Comparison of ENCODE assay signal across 14 cellular contexts in the genomic region with DNA sequence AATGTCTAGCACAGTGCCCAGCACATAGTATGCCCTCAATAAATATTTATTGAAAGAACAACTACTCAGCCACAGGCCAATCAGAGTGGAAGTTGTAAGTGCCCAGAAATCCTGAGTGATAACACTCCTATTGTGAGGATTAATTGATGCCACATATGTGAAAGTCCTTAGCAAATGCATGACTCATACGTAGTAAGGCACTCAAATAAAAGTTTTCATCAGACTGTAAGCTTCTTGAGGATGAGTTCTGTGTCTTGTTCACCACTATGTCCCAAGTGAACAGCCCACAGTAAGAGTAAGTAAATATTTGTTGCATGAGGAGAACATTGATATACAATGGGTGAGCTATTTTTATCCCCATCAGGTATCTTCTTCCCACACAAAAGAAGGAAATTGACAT. TPM values are rescaled to one million over a fixed set of nuclear protein-coding genes. Genes with fewer than 3 reads are reported as not detected.
DNase-seq lines count a peak whose midpoint lies in the region; ATAC-seq and TF ChIP-seq lines count a peak whose summit lies in the region.
"Had no signal": no experiment of that assay in that cellular context is flagged by ENCODE, and none has a peak within 500 bp of the region (broad histone marks: within the 10 kb centered on the region; RNA-seq: fewer than 3 reads in every experiment).

No MANE protein-coding gene starts in this region.

- no peaks in the 10 kb centered on the region for H3F3A ChIP-seq in PC-3 (ENCODE audit: low read length, unreplicated experiment)

- peaks cover 15% of the 10 kb centered on the region for H3K4me1 ChIP-seq in PC-3 (ENCODE audit: insufficient read depth, low read length)
- peaks cover 10% of the 10 kb centered on the region for H3K4me1 ChIP-seq in body of pancreas

- H3K9ac ChIP-seq in PC-3 (ENCODE audit: low read length), result no peak overlapping the region

- WGBS in body of pancreas, 2 donors, result 96% methylated on average over 1 of the region's 1 CpG

- peak; percentile 28 to 65 for ATAC-seq in activated T-cell treated with anti-CD3 and anti-CD28 coated beads, Interleukin-2, amount 50 U/mL, for 4 hours
- ATAC-seq in PC-3, result peak; percentile 63
- ATAC-seq in HG03442 (IDR thresholded peaks at IDR 0.05; ENCODE audit: unreplicated experiment), result no peak
- ATAC-seq in body of pancreas, result no peak
- ATAC-seq: activated CD8-positive, alpha-beta memory T cell treated with anti-CD3 and anti-CD28 coated beads, Interleukin-2, amount 10 ng/mL, durations not matched to agents 7 days and 5 days had no signal

- no peaks in the 10 kb centered on the region for H3K9me3 Mint-ChIP-seq in activated T-cell treated with anti-CD3 and anti-CD28 coated beads, Interleukin-2, amount 50 U/mL, for 4 hours
- H3K9me3 Mint-ChIP-seq: memory B cell had no signal

- no peak overlapping the region for H3K4me2 ChIP-seq in PC-3 (ENCODE audit: low read length)

- H3K27me3 ChIP-seq in PC-3 (ENCODE audit: low read length), result no peaks in the 10 kb centered on the region
- no peaks in the 10 kb centered on the region for H3K27me3 ChIP-seq in body of pancreas
- H3K27me3 ChIP-seq: Peyer's patch had no signal

- H3K9me2 ChIP-seq in PC-3 (replicated peaks; ENCODE audit: low read length), result no peaks in the 10 kb centered on the region

- intact Hi-C loops in PC-3 (cut with micrococcal nuclease), result no loop called here
- intact Hi-C loops in body of pancreas (cut with DNase I), result no loop called here

- CTCF ChIA-PET in PC-3 (lab: Charles Lee), result no interaction called here

- no peak overlapping the region for H3K4me3 Mint-ChIP-seq in activated T-cell treated with anti-CD3 and anti-CD28 coated beads, Interleukin-2, amount 50 U/mL, for 4 hours
- H3K4me3 Mint-ChIP-seq: activated CD8-positive, alpha-beta memory T cell treated with anti-CD3 and anti-CD28 coated beads, Interleukin-2, amount 10 ng/mL, durations not matched to agents 7 days and 5 days; memory B cell had no signal

- no peaks in the 10 kb centered on the region for H4K20me1 ChIP-seq in PC-3 (ENCODE audit: low read length)

- BruUV-seq in PC-3 (replicated peaks; lab: Mats Ljungman, UMichigan), result no TSS peak

- H3K79me2 ChIP-seq in PC-3 (ENCODE audit: low read length), result no peaks in the 10 kb centered on the region

- H3K27ac ChIP-seq in PC-3 (ENCODE audit: low read length), result no peak overlapping the region
- H3K27ac ChIP-seq in body of pancreas, result no peak overlapping the region
- H3K27ac ChIP-seq: Peyer's patch had no signal

- H3K36me3 Mint-ChIP-seq in activated T-cell treated with anti-CD3 and anti-CD28 coated beads, Interleukin-2, amount 50 U/mL, for 4 hours (ENCODE audit: insufficient read depth), result peaks cover 6% of the 10 kb centered on the region

- H3K27me3 Mint-ChIP-seq in activated T-cell treated with anti-CD3 and anti-CD28 coated beads, Interleukin-2, amount 50 U/mL, for 4 hours (ENCODE audit: low read depth), result no peaks in the 10 kb centered on the region
- H3K27me3 Mint-ChIP-seq: activated CD8-positive, alpha-beta memory T cell treated with anti-CD3 and anti-CD28 coated beads, Interleukin-2, amount 10 ng/mL, durations not matched to agents 7 days and 5 days; memory B cell had no signal

- POLR2A ChIA-PET in PC-3 (lab: Charles Lee; ENCODE audit: unreplicated experiment), result no interaction called here

- H3K9me3 ChIP-seq in PC-3 (ENCODE audit: low read length) (no peaks in the 10 kb centered on the region), body of pancreas (no peaks in the 10 kb centered on the region)
- H3K9me3 ChIP-seq: Peyer's patch had no signal

- TF ChIP-seq POLR2A in body of pancreas (IDR thresholded peaks at IDR 0.05), result no peak

- DNase-seq in activated T-cell treated with anti-CD3 and anti-CD28 coated beads, Interleukin-2, amount 50 U/mL, for 4 hours, result no peak
- DNase-seq in activated T-cell treated with anti-CD3 and anti-CD28 coated beads, Interleukin-2, amount 50 U/mL, for 1 hour, result no peak
- peak; percentile 26 for DNase-seq in PC-3
- DNase-seq in dermis blood vessel endothelial cell, result peak; percentile 53
- peak; percentile 63 for DNase-seq in renal cortical epithelial cell (ENCODE audit: low read depth)
- DNase-seq in body of pancreas, result no peak
- DNase-seq in NCI-H446 (lab: John Stamatoyannopoulos, UW), result no peak
- DNase-seq: activated CD8-positive, alpha-beta memory T cell treated with anti-CD3 and anti-CD28 coated beads, Interleukin-2, amount 10 ng/mL, durations not matched to agents 7 days and 5 days; DMS153; NCI-H1092; NCI-H345; Peyer's patch had no signal

- no peak overlapping the region for H2AFZ ChIP-seq in PC-3 (ENCODE audit: low read length)

- TF ChIP-seq CTCF in PC-3 (conservative IDR thresholded peaks at IDR 0.05; ENCODE audit: low read depth, low read length) (no peak), body of pancreas (IDR thresholded peaks at IDR 0.05) (no peak)

- no peak overlapping the region for H3K4me3 ChIP-seq in PC-3 (ENCODE audit: low read length)
- no peak overlapping the region for H3K4me3 ChIP-seq in body of pancreas
- H3K4me3 ChIP-seq: Peyer's patch had no signal

- H3K36me3 ChIP-seq in PC-3 (ENCODE audit: low read depth, low read length), result no peaks in the 10 kb centered on the region
- no peaks in the 10 kb centered on the region for H3K36me3 ChIP-seq in body of pancreas (replicated peaks in 1 of 2; ENCODE audit: insufficient read depth in 1 of 2, low read depth in 2 of 2)
- H3K36me3 ChIP-seq: Peyer's patch had no signal

- peaks cover 11% of the 10 kb centered on the region for H3K4me1 Mint-ChIP-seq in activated T-cell treated with anti-CD3 and anti-CD28 coated beads, Interleukin-2, amount 50 U/mL, for 4 hours (ENCODE audit: low read depth)

RNA-seq across cellular contexts. Expression of a gene that starts 24.7 kb away (rescaled TPM):
- total RNA-seq in activated T-cell treated with anti-CD3 and anti-CD28 coated beads, Interleukin-2, amount 50 U/mL, for 4 hours, result 10 to 100 TPM; 13.6 to 18.5 (median 16.3) TPM
- total RNA-seq in PC-3 (2014; rRNA removed) (18.1 and 23.0 TPM in 2 replicates), dermis blood vessel endothelial cell (66.5 and 89.7 TPM in 2 replicates), renal cortical epithelial cell (82.7 and 96.2 TPM in 2 replicates), body of pancreas (10 to 100 TPM; 24.4 to 28.0 TPM)

Comparison
In these comparisons a context has a peak if more than half of its experiments do, and no peak if none do; other contexts are left out.
1. ATAC-seq: peak in activated T-cell treated with anti-CD3 and anti-CD28 coated beads, Interleukin-2, amount 50 U/mL, for 4 hours (2 of 2) and PC-3 (single experiment); none in HG03442 (single experiment) and body of pancreas (single experiment).
2. DNase-seq: peak in PC-3 (single experiment), dermis blood vessel endothelial cell (single experiment) and renal cortical epithelial cell (single experiment); none in activated T-cell treated with anti-CD3 and anti-CD28 coated beads, Interleukin-2, amount 50 U/mL, for 4 hours (single experiment), activated T-cell treated with anti-CD3 and anti-CD28 coated beads, Interleukin-2, amount 50 U/mL, for 1 hour (single experiment), body of pancreas (0 of 4) and NCI-H446 (0 of 2).